In genomic region chr14:59464651-59465569, GRCh38 we compare ENCODE assay signal across 8 cellular contexts. TPM values are rescaled to one million over a fixed set of nuclear protein-coding genes. Genes with fewer than 3 reads are reported as not detected.
DNase-seq lines count a peak whose midpoint lies in the region; ATAC-seq and TF ChIP-seq lines count a peak whose summit lies in the region.

GPR135 (minus strand) TSS chr14:59465380; CDS start chr14:59465226, 154 bp downstream.

- no peak within 1 kb of the TSS for H3K27ac ChIP-seq in endodermal cell (ENCODE audit: low read depth, low read length)

- peak within 1 kb of the TSS; percentile 50 for H3K27ac Mint-ChIP-seq in activated CD8-positive, alpha-beta memory T cell treated with anti-CD3 and anti-CD28 coated beads, Interleukin-2, amount 10 ng/mL, durations not matched to agents 7 days and 5 days
- no peak within 1 kb of the TSS for H3K27ac Mint-ChIP-seq in endodermal cell

- H3K4me1 Mint-ChIP-seq in activated CD8-positive, alpha-beta memory T cell treated with anti-CD3 and anti-CD28 coated beads, Interleukin-2, amount 10 ng/mL, durations not matched to agents 7 days and 5 days, result peaks cover 12% of the 10 kb centered on the region
- peaks cover 7% of the 10 kb centered on the region for H3K4me1 Mint-ChIP-seq in endodermal cell

- CTCF ChIA-PET in activated CD8-positive, alpha-beta memory T cell treated with anti-CD3 and anti-CD28 coated beads, Interleukin-2, amount 10 ng/mL, durations not matched to agents 7 days and 5 days (lab: Charles Lee), result interaction anchor here (1.0 to 1.7 kb wide), 5 partner anchors 8 to 112 kb away, joined by 3 to 7 read pairs (median 4); partner anchors contain the start of genes CCDC175, JKAMP and L3HYPDH

- H3K4me3 Mint-ChIP-seq in activated CD8-positive, alpha-beta memory T cell treated with anti-CD3 and anti-CD28 coated beads, Interleukin-2, amount 10 ng/mL, durations not matched to agents 7 days and 5 days, result peak within 1 kb of the TSS; percentile 77
- H3K4me3 Mint-ChIP-seq in endodermal cell, result peak within 1 kb of the TSS; percentile 64

- 4% methylated on average over 41 to 114 of the region's 114 CpGs for WGBS in endodermal cell (ENCODE audit: insufficient coverage in 1 of 2, insufficient read length in 1 of 2), 2 experiments

- peaks cover 3% of the 10 kb centered on the region for H3K4me1 ChIP-seq in endodermal cell (ENCODE audit: control insufficient read depth, insufficient read depth, low read length)

- peak; percentile 77 for ATAC-seq in activated CD8-positive, alpha-beta memory T cell treated with anti-CD3 and anti-CD28 coated beads, Interleukin-2, amount 10 ng/mL, durations not matched to agents 7 days and 5 days

- DNase-seq in HCEC 1CT (peak; percentile 34), NCI-H1930 (lab: John Stamatoyannopoulos, UW) (peak; percentile 34 to 55), endodermal cell (peak; percentile 91), mesenteric fat pad (ENCODE audit: low spot score) (peak; percentile 91), NCI-H2081 treated with DMSO at 0.1 percent for 48 hours (lab: John Stamatoyannopoulos, UW) (no peak)
- peak; percentile 71 for DNase-seq in activated CD8-positive, alpha-beta memory T cell treated with anti-CD3 and anti-CD28 coated beads, Interleukin-2, amount 10 ng/mL, durations not matched to agents 7 days and 5 days
- peak; percentile 23 to 27 for DNase-seq in stimulated activated CD8-positive, alpha-beta memory T cell treated with anti-CD3 and anti-CD28 coated beads, Interleukin-2, amount 100 ng/mL, for 48 hours (ENCODE audit: low read depth in 2 of 2)

- H3K36me3 ChIP-seq in endodermal cell (ENCODE audit: control insufficient read depth, insufficient read depth, low read length), result peaks cover 16% of the 10 kb centered on the region

- peaks cover 7% of the 10 kb centered on the region for H3K27me3 Mint-ChIP-seq in activated CD8-positive, alpha-beta memory T cell treated with anti-CD3 and anti-CD28 coated beads, Interleukin-2, amount 10 ng/mL, durations not matched to agents 7 days and 5 days
- peaks cover 18% of the 10 kb centered on the region for H3K27me3 Mint-ChIP-seq in endodermal cell (ENCODE audit: insufficient read depth)

- peak within 1 kb of the TSS; percentile 57; the same call in 1 of the 2 replicates for H3K4me3 ChIP-seq in GM08714 (ENCODE audit: low read length)
- peak within 1 kb of the TSS; percentile 67 for H3K4me3 ChIP-seq in endodermal cell (ENCODE audit: low read length)

- H3K36me3 Mint-ChIP-seq in activated CD8-positive, alpha-beta memory T cell treated with anti-CD3 and anti-CD28 coated beads, Interleukin-2, amount 10 ng/mL, durations not matched to agents 7 days and 5 days, result no peaks in the 10 kb centered on the region
- H3K36me3 Mint-ChIP-seq in endodermal cell (ENCODE audit: low read depth), result peaks cover 21% of the 10 kb centered on the region

- H3K27me3 ChIP-seq in endodermal cell (ENCODE audit: control insufficient read depth, insufficient read depth, low read length, poor library complexity, severe bottlenecking), result peaks cover 19% of the 10 kb centered on the region

- no peaks in the 10 kb centered on the region for H3K9me3 ChIP-seq in endodermal cell (ENCODE audit: control insufficient read depth, low read length)

- no peak for TF ChIP-seq CTCF in endodermal cell (conservative IDR thresholded peaks at IDR 0.05)

- no peak within 1 kb of the TSS for H3K9ac ChIP-seq in endodermal cell (ENCODE audit: extremely low read depth, low read length, poor library complexity, severe bottlenecking)

- no peaks in the 10 kb centered on the region for H3K9me3 Mint-ChIP-seq in activated CD8-positive, alpha-beta memory T cell treated with anti-CD3 and anti-CD28 coated beads, Interleukin-2, amount 10 ng/mL, durations not matched to agents 7 days and 5 days (ENCODE audit: low read depth)
- no peaks in the 10 kb centered on the region for H3K9me3 Mint-ChIP-seq in endodermal cell

RNA-seq across cellular contexts. Expression of gene GPR135, which starts in this region (rescaled TPM):
- 1 to 10 TPM; 1.3 to 2.1 TPM for total RNA-seq in activated CD8-positive, alpha-beta memory T cell treated with anti-CD3 and anti-CD28 coated beads, Interleukin-2, amount 10 ng/mL, durations not matched to agents 7 days and 5 days
- 1 to 10 TPM; 4.1 to 4.5 TPM for total RNA-seq in endodermal cell
- 1.5 TPM for polyA plus RNA-seq in endodermal cell (2013, experiment 1 of 2)
- 1.6 TPM for polyA plus RNA-seq in endodermal cell (2013, experiment 2 of 2)
- 7.5 TPM for total RNA-seq in mesenteric fat pad
